In the genomic region with DNA sequence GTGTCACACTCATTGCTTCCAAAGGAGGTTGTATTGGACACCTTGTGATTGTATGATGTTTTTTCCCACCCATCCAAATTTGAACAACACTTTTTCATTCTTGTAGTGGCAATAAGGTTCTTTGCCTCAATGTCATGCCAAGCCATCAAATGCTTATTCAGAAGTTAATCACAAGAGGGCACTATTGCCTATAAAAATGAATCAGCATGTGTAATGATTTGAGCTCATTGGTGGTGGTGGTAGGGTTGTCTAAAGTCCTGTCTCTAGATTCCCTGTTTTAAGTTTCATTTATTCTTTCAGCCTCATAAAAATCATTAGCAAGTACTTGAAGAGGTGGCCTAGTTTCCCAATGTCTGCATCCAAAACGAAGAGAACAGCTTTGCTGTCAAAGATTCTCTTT, we compare ENCODE assay signal across 8 cellular contexts. TPM values are rescaled to one million over a fixed set of nuclear protein-coding genes. Genes with fewer than 3 reads are reported as not detected.
A peak's percentile ranks its signal among the peaks of the same experiment; 100 is the strongest.
DNase-seq lines count a peak whose midpoint lies in the region; ATAC-seq and TF ChIP-seq lines count a peak whose summit lies in the region.

No MANE protein-coding gene starts in this region.

- H3K9me3 ChIP-seq in Peyer's patch = no peaks in the 10 kb centered on the region

- no peak overlapping the region for H3K4me3 ChIP-seq in Peyer's patch

- peak; percentile 74 for ATAC-seq in GM18867 (IDR thresholded peaks at IDR 0.05; ENCODE audit: unreplicated experiment)
- no peak for ATAC-seq in HG03457 (IDR thresholded peaks at IDR 0.05; ENCODE audit: unreplicated experiment)

- no peaks in the 10 kb centered on the region for H3K4me1 ChIP-seq in Peyer's patch

- peak in 2 of 6 experiments; percentile 28 to 31 for TF ChIP-seq CTCF in Peyer's patch (IDR thresholded peaks at IDR 0.05)

- no peak for TF ChIP-seq POLR2A in Peyer's patch (IDR thresholded peaks at IDR 0.05)

- no peaks in the 10 kb centered on the region for H3K36me3 ChIP-seq in Peyer's patch

- H3K27ac ChIP-seq in Peyer's patch = no peak overlapping the region

- no peaks in the 10 kb centered on the region for H3K27me3 ChIP-seq in Peyer's patch

- peak; percentile 13 for DNase-seq in Ammon's horn (ENCODE audit: low spot score)
- peak; percentile 30 for DNase-seq in NCI-H1694 (lab: John Stamatoyannopoulos, UW)
- peak; percentile 20 to 37 for DNase-seq in dermis microvascular lymphatic vessel endothelial cell (ENCODE audit: low read depth in 2 of 2)
- DNase-seq in putamen (ENCODE audit: low spot score) = peak; percentile 7
- DNase-seq in effector CD8-positive, alpha-beta T cell (lab: John Stamatoyannopoulos, UW) = no peak
- DNase-seq in Peyer's patch = no peak

RNA-seq across cellular contexts. Expression of gene IRS4, which starts 37.0 kb away (rescaled TPM):
- total RNA-seq in dermis microvascular lymphatic vessel endothelial cell = under 0.01 and 0.13 TPM in 2 replicates
- total RNA-seq in Peyer's patch = not detected

Comparison
In these comparisons a context has a peak if more than half of its experiments do, and no peak if none do; other contexts are left out.
1. DNase-seq: peak in Ammon's horn (single experiment), NCI-H1694 (single experiment), dermis microvascular lymphatic vessel endothelial cell (2 of 2) and putamen (single experiment); none in effector CD8-positive, alpha-beta T cell (single experiment) and Peyer's patch (0 of 3).